14 cellular contexts compared by ENCODE assay signal in the genomic region with DNA sequence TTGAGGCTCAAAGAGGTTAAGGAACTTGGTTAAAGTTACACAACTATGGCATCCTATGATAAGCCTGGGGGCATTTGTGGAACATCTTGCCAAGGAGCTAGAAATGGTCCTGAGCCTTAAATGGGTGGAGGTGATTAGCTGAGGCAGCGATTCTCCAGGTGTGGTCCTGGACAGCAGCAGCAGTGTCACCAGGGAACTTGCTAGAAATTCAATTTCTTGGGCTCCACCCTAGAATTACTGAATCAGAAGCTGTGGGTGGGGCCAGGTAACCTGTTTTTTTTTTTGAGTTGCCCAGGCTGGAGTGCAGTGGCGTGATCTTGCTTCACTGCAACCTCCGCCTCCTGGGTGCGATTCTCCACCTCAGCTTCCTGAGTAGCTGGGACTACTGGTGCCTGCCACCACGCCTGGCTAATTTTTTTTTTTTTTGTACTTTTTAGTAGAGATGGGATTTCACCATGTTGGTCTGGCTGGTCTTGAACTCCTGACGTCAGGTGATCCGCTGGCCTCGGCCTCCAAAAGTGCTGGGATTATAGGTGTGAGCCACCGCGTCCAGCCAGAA. TPM values are rescaled to one million over a fixed set of nuclear protein-coding genes. Genes with fewer than 3 reads are reported as not detected.
A peak's percentile ranks its signal among the peaks of the same experiment; 100 is the strongest.
DNase-seq lines count a peak whose midpoint lies in the region; ATAC-seq, FAIRE-seq and TF ChIP-seq lines count a peak whose summit lies in the region.
"Had no signal": no experiment of that assay in that cellular context is flagged by ENCODE, and none has a peak within 500 bp of the region (broad histone marks: within the 10 kb centered on the region; RNA-seq: fewer than 3 reads in every experiment).

No MANE protein-coding gene starts in this region.

- TF ChIP-seq RAD21 in HepG2 (CRISPR knock-in tag; IDR thresholded peaks at IDR 0.05) = no peak

- FAIRE-seq in HepG2 (lab: Jason Lieb, UNC) = no peak
- FAIRE-seq: RCC 7860 had no signal

- no peaks in the 10 kb centered on the region for H3K79me2 ChIP-seq in HepG2 (ENCODE audit: insufficient read depth, low read length)

- no peaks in the 10 kb centered on the region for H3K27me3 ChIP-seq in HepG2 (ENCODE audit: control insufficient read depth in 1 of 2, insufficient read depth in 2 of 2, low read length in 2 of 2)
- no peaks in the 10 kb centered on the region for H3K27me3 ChIP-seq in right lobe of liver
- no peaks in the 10 kb centered on the region for H3K27me3 ChIP-seq in thyroid gland
- H3K27me3 ChIP-seq: BE2C had no signal

- DNase-seq in HepG2 (ENCODE audit: low spot score) (no peak), right lobe of liver (no peak), RPMI8226 (peak; percentile 61), epithelial cell of esophagus (ENCODE audit: low read depth) (peak; percentile 62), thyroid gland (no peak)
- no peak for DNase-seq in stimulated activated CD4-positive, alpha-beta T cell treated with anti-CD3 and anti-CD28 coated beads, Interleukin-1b, Interleukin-23, amount 100 ng/mL, for 48 hours

- H3K36me3 Mint-ChIP-seq in activated T-helper 17 cell treated with anti-CD3 and anti-CD28 coated beads, Interleukin-2, amount 50 U/mL, for 72 hours (ENCODE audit: low read depth) = peaks cover 18% of the 10 kb centered on the region

- TF ChIP-seq POLR2A in HepG2 (IDR thresholded peaks at IDR 0.05; ENCODE audit: insufficient read depth in 1 of 2, low read depth in 2 of 2, low read length in 2 of 2) (no peak), right lobe of liver (IDR thresholded peaks at IDR 0.05) (no peak), thyroid gland (IDR thresholded peaks at IDR 0.05) (no peak)

- TF ChIP-seq CTCF in HepG2 (CRISPR knock-in tag; IDR thresholded peaks at IDR 0.05) (no peak), right lobe of liver (IDR thresholded peaks at IDR 0.05) (no peak), epithelial cell of esophagus (IDR thresholded peaks at IDR 0.05; ENCODE audit: insufficient read depth, low read depth, low read length, missing control alignments) (no peak), thyroid gland (IDR thresholded peaks at IDR 0.05) (no peak)

- no peak overlapping the region for H3K4me2 ChIP-seq in HepG2 (ENCODE audit: low read depth, low read length)
- H3K4me2 ChIP-seq: KMS-11 had no signal

- H3K4me1 Mint-ChIP-seq in activated T-helper 17 cell treated with anti-CD3 and anti-CD28 coated beads, Interleukin-2, amount 50 U/mL, for 72 hours = peaks cover 31% of the 10 kb centered on the region

- H3K36me3 ChIP-seq in HepG2 (replicated peaks in 1 of 2; ENCODE audit: control insufficient read depth in 1 of 2, insufficient read depth in 2 of 2, low read length in 2 of 2) (peaks cover 0 to 5% of the 10 kb centered on the region in 2 experiments; a peak in 4 of 5 replicates), right lobe of liver (peaks cover 0 to 6% (median 2%) of the 10 kb centered on the region in 4 donors), thyroid gland (peaks cover 0 to 2% of the 10 kb centered on the region in 2 donors)

- H3K27me3 Mint-ChIP-seq in activated T-helper 17 cell treated with anti-CD3 and anti-CD28 coated beads, Interleukin-2, amount 50 U/mL, for 72 hours = no peaks in the 10 kb centered on the region

- intact Hi-C loops in HepG2 (cut with micrococcal nuclease; ENCODE audit: unreplicated experiment) = loop anchor here (1.0 to 10.0 kb wide), 6 partner anchors 119 to 1151 kb away; no protein-coding TSS in a partner anchor
- intact Hi-C loops in right lobe of liver (cut with DNase I) = no loop called here
- intact Hi-C loops in thyroid gland (cut with DNase I) = loop anchor here (5.0 kb wide), 1 partner anchor 1151 kb away; no protein-coding TSS in a partner anchor

- ATAC-seq in HepG2 (no peak), right lobe of liver (no peak), HG02571 (IDR thresholded peaks at IDR 0.05; ENCODE audit: unreplicated experiment) (no peak)
- ATAC-seq in activated T-helper 17 cell treated with anti-CD3 and anti-CD28 coated beads, Interleukin-2, amount 50 U/mL, for 72 hours (replicated peaks) = no peak

- CTCF ChIA-PET in HepG2 (lab: Yijun Ruan, JAX; ENCODE audit: low intra/inter-chr PET ratio, low total read pairs) = interaction anchor here (1.6 kb wide), 1 partner anchor 119 kb away, joined by 9 read pairs; no protein-coding TSS in a partner anchor

- H3K4me3 Mint-ChIP-seq in activated T-helper 17 cell treated with anti-CD3 and anti-CD28 coated beads, Interleukin-2, amount 50 U/mL, for 72 hours = no peak overlapping the region
- H3K4me3 Mint-ChIP-seq: CD8-positive, alpha-beta T cell; H9 had no signal

- H3K27ac ChIP-seq in HepG2 (ENCODE audit: extremely low read length, insufficient read depth, low read length) (no peak overlapping the region), right lobe of liver (no peak overlapping the region), thyroid gland (no peak overlapping the region)
- H3K27ac ChIP-seq: HL-60, KMS-11 had no signal

- in situ Hi-C loops in HepG2 (cut with HindIII; ENCODE audit: extremely low pct_ligation_motif_present, low pct_unique_long_range_greater_than_20kb) = loop anchor here (5.0 kb wide), 1 partner anchor 121 kb away; no protein-coding TSS in a partner anchor

- no peak overlapping the region for H3K4me3 ChIP-seq in HepG2 (replicated peaks in 1 of 3; ENCODE audit: insufficient read depth in 1 of 3, low read depth in 2 of 3, low read length in 3 of 3)
- no peak overlapping the region for H3K4me3 ChIP-seq in right lobe of liver
- H3K4me3 ChIP-seq in epithelial cell of esophagus (ENCODE audit: low read length) = no peak overlapping the region
- H3K4me3 ChIP-seq in thyroid gland (replicated peaks in 1 of 3) = no peak overlapping the region

- TF ChIP-seq EP300 in HepG2 (IDR thresholded peaks at IDR 0.05; ENCODE audit: low read depth in 2 of 2, low read length in 2 of 2) = no peak
- TF ChIP-seq EP300 in HepG2 (CRISPR knock-in tag; IDR thresholded peaks at IDR 0.05; ENCODE audit: borderline replicate concordance) = no peak

- H3K27ac Mint-ChIP-seq in activated T-helper 17 cell treated with anti-CD3 and anti-CD28 coated beads, Interleukin-2, amount 50 U/mL, for 72 hours = no peak overlapping the region
- H3K27ac Mint-ChIP-seq: CD8-positive, alpha-beta T cell; H9 had no signal

- H3K9me3 ChIP-seq in HepG2 (ENCODE audit: low read length) (no peaks in the 10 kb centered on the region), right lobe of liver (no peaks in the 10 kb centered on the region), thyroid gland (no peaks in the 10 kb centered on the region)
- H3K9me3 ChIP-seq: BE2C had no signal

- WGBS in HepG2 (ENCODE audit: low lambda C conversion rate) = 82% methylated on average over 10 of the region's 10 CpGs
- WGBS in right lobe of liver (ENCODE audit: insufficient coverage, low coverage, low lambda C conversion rate, missing lambda C conversion rate) = 60% methylated on average over 6 of the region's 10 CpGs
- WGBS in thyroid gland, 2 donors = 80% methylated on average over 10 of the region's 10 CpGs

- peaks cover 12% of the 10 kb centered on the region for H4K20me1 ChIP-seq in HepG2 (ENCODE audit: insufficient read depth, low read length)

- POLR2A ChIA-PET in HepG2 (lab: Yijun Ruan, JAX) = interaction anchor here (1.0 to 1.8 kb wide), 4 partner anchors 10 to 1023 kb away, joined by 3 to 6 read pairs (median 4); a partner anchor contains a TSS

- BruUV-seq in HepG2 (replicated peaks; lab: Mats Ljungman, UMichigan) = no TSS peak

- no peak overlapping the region for H2AFZ ChIP-seq in HepG2 (ENCODE audit: low read length)

- no peak overlapping the region for H3K9ac ChIP-seq in HepG2 (ENCODE audit: insufficient read depth, low read depth, low read length)
- H3K9ac ChIP-seq: KMS-11 had no signal

- H3K4me1 ChIP-seq in HepG2 (ENCODE audit: insufficient read depth, low read length) (peaks cover 28% of the 10 kb centered on the region), right lobe of liver (peaks cover 0 to 8% (median 0%) of the 10 kb centered on the region in 4 donors), thyroid gland (peaks cover 26 to 46% of the 10 kb centered on the region in 2 donors)

- H3K9me3 Mint-ChIP-seq in activated T-helper 17 cell treated with anti-CD3 and anti-CD28 coated beads, Interleukin-2, amount 50 U/mL, for 72 hours = no peaks in the 10 kb centered on the region
- H3K9me3 Mint-ChIP-seq: CD8-positive, alpha-beta T cell; H9 had no signal

RNA-seq across cellular contexts. Expression of a gene that starts 13.1 kb away (rescaled TPM):
- 2,690 and 3,176 TPM in 2 replicates for total RNA-seq in HepG2 (2016; rRNA removed; fragmentation: Illumina TruSeq; extraction: Trizol)
- 3,443 and 3,899 TPM in 2 replicates for total RNA-seq in HepG2 (2016; cell fraction: cytosol; rRNA removed; fragmentation: Illumina TruSeq; extraction: Trizol; ENCODE audit: low read depth)
- total RNA-seq in HepG2 (2016; cell fraction: insoluble cytoplasmic fraction; rRNA removed; fragmentation: Illumina TruSeq; extraction: Trizol) = 2,643 and 3,338 TPM in 2 replicates
- 5,731 and 5,852 TPM in 2 replicates for total RNA-seq in HepG2 (2016; cell fraction: membrane; rRNA removed; fragmentation: Illumina TruSeq; extraction: Trizol)
- total RNA-seq in HepG2 (2016; cell fraction: nucleus; rRNA removed; fragmentation: Illumina TruSeq; extraction: Trizol) = 895 and 969 TPM in 2 replicates
- 2,639 and 3,319 TPM in 2 replicates for polyA plus RNA-seq in HepG2 (2011; rRNA removed)
- 3,964 and 5,129 TPM in 2 replicates for polyA plus RNA-seq in HepG2 (2011; cell fraction: cytosol; rRNA removed)
- polyA plus RNA-seq in HepG2 (2011; cell fraction: nucleus; rRNA removed) = 933 and 1,313 TPM in 2 replicates
- polyA plus RNA-seq in HepG2 (2012) = 4,478 and 4,556 TPM in 2 replicates
- polyA plus RNA-seq in HepG2 (2016; cell fraction: cytosol; fragmentation: Illumina TruSeq; extraction: Trizol; ENCODE audit: low read depth) = 4,871 and 5,001 TPM in 2 replicates
- polyA plus RNA-seq in HepG2 (2016; cell fraction: insoluble cytoplasmic fraction; fragmentation: Illumina TruSeq; extraction: Trizol; ENCODE audit: low read depth) = 3,512 and 4,058 TPM in 2 replicates
- 5,657 and 5,670 TPM in 2 replicates for polyA plus RNA-seq in HepG2 (2016; cell fraction: membrane; fragmentation: Illumina TruSeq; extraction: Trizol; ENCODE audit: low read depth)
- 1,685 and 1,837 TPM in 2 replicates for polyA plus RNA-seq in HepG2 (2016; cell fraction: nucleus; fragmentation: Illumina TruSeq; extraction: Trizol; ENCODE audit: insufficient read depth, low read depth)
- 161 and 446 TPM in 2 replicates for polyA minus RNA-seq in HepG2 (2011; rRNA and poly(A)+ RNA removed; ENCODE audit: low replicate concordance)
- 641 and 802 TPM in 2 replicates for polyA minus RNA-seq in HepG2 (2011; cell fraction: cytosol; rRNA and poly(A)+ RNA removed)
- 344 and 614 TPM in 2 replicates for polyA minus RNA-seq in HepG2 (2011; cell fraction: nucleus; rRNA and poly(A)+ RNA removed)
- 100 to 1,000 TPM; 406 to 921 (median 499) TPM for total RNA-seq in right lobe of liver
- total RNA-seq in activated T-helper 17 cell treated with anti-CD3 and anti-CD28 coated beads, Interleukin-2, amount 50 U/mL, for 72 hours = 1,000 to 10,000 TPM in 1 of 2 donors, 100 to 1,000 TPM in 1; 890 to 1,474 TPM
- 1,000 to 10,000 TPM; 1,742 to 3,992 (median 2,045) TPM for total RNA-seq in thyroid gland

RNA-seq across cellular contexts. Expression of a gene that starts 17.5 kb away (rescaled TPM):
- total RNA-seq in HepG2 (2016; rRNA removed; fragmentation: Illumina TruSeq; extraction: Trizol) = 19.2 and 26.3 TPM in 2 replicates
- total RNA-seq in HepG2 (2016; cell fraction: cytosol; rRNA removed; fragmentation: Illumina TruSeq; extraction: Trizol; ENCODE audit: low read depth) = 6.3 TPM in 2 replicates
- 18.7 and 24.8 TPM in 2 replicates for total RNA-seq in HepG2 (2016; cell fraction: insoluble cytoplasmic fraction; rRNA removed; fragmentation: Illumina TruSeq; extraction: Trizol)
- 8.1 and 8.7 TPM in 2 replicates for total RNA-seq in HepG2 (2016; cell fraction: membrane; rRNA removed; fragmentation: Illumina TruSeq; extraction: Trizol)
- total RNA-seq in HepG2 (2016; cell fraction: nucleus; rRNA removed; fragmentation: Illumina TruSeq; extraction: Trizol) = 26.9 and 33.4 TPM in 2 replicates
- polyA plus RNA-seq in HepG2 (2011; rRNA removed) = 13.2 and 13.6 TPM in 2 replicates
- 10.1 and 11.6 TPM in 2 replicates for polyA plus RNA-seq in HepG2 (2011; cell fraction: cytosol; rRNA removed)
- 13.4 and 15.1 TPM in 2 replicates for polyA plus RNA-seq in HepG2 (2011; cell fraction: nucleus; rRNA removed)
- 13.5 and 15.5 TPM in 2 replicates for polyA plus RNA-seq in HepG2 (2012)
- polyA plus RNA-seq in HepG2 (2016; cell fraction: cytosol; fragmentation: Illumina TruSeq; extraction: Trizol; ENCODE audit: low read depth) = 1.0 and 1.3 TPM in 2 replicates
- 19.3 and 20.6 TPM in 2 replicates for polyA plus RNA-seq in HepG2 (2016; cell fraction: insoluble cytoplasmic fraction; fragmentation: Illumina TruSeq; extraction: Trizol; ENCODE audit: low read depth)
- 2.3 and 3.0 TPM in 2 replicates for polyA plus RNA-seq in HepG2 (2016; cell fraction: membrane; fragmentation: Illumina TruSeq; extraction: Trizol; ENCODE audit: low read depth)
- 28.5 and 29.9 TPM in 2 replicates for polyA plus RNA-seq in HepG2 (2016; cell fraction: nucleus; fragmentation: Illumina TruSeq; extraction: Trizol; ENCODE audit: insufficient read depth, low read depth)
- 29.5 and 34.2 TPM in 2 replicates for polyA minus RNA-seq in HepG2 (2011; rRNA and poly(A)+ RNA removed; ENCODE audit: low replicate concordance)
- polyA minus RNA-seq in HepG2 (2011; cell fraction: cytosol; rRNA and poly(A)+ RNA removed) = 26.9 and 33.1 TPM in 2 replicates
- polyA minus RNA-seq in HepG2 (2011; cell fraction: nucleus; rRNA and poly(A)+ RNA removed) = 65.7 and 71.6 TPM in 2 replicates
- 1 to 10 TPM; 5.5 to 8.5 (median 6.4) TPM for total RNA-seq in right lobe of liver
- 10 to 100 TPM; 16.0 to 24.2 TPM for total RNA-seq in activated T-helper 17 cell treated with anti-CD3 and anti-CD28 coated beads, Interleukin-2, amount 50 U/mL, for 72 hours
- 10 to 100 TPM; 14.5 to 21.5 (median 16.6) TPM for total RNA-seq in thyroid gland

Comparison
In these comparisons a context has a peak if more than half of its experiments do, and no peak if none do; other contexts are left out.
1. intact Hi-C loops: an anchor here in HepG2 (1.0 to 10.0 kb wide) and thyroid gland (5.0 kb wide); none called in right lobe of liver.
2. DNase-seq: peak in RPMI8226 (single experiment) and epithelial cell of esophagus (single experiment); none in HepG2 (single experiment), right lobe of liver (0 of 3), thyroid gland (0 of 2) and stimulated activated CD4-positive, alpha-beta T cell treated with anti-CD3 and anti-CD28 coated beads, Interleukin-1b, Interleukin-23, amount 100 ng/mL, for 48 hours (single experiment).